Comparison of ENCODE assay signal across 23 cellular contexts in genomic region chr3:134751831-134752230, GRCh38. TPM values are rescaled to one million over a fixed set of nuclear protein-coding genes. Genes with fewer than 3 reads are reported as not detected.
A peak's percentile ranks its signal among the peaks of the same experiment; 100 is the strongest.
DNase-seq lines count a peak whose midpoint lies in the region; ATAC-seq and TF ChIP-seq lines count a peak whose summit lies in the region.
"Had no signal": no experiment of that assay in that cellular context is flagged by ENCODE, and none has a peak within 500 bp of the region (broad histone marks: within the 10 kb centered on the region; RNA-seq: fewer than 3 reads in every experiment).

No MANE protein-coding gene starts in this region.

- in situ Hi-C loops in brain microvascular endothelial cell (cut with HindIII; ENCODE audit: low pct_ligation_motif_present, low sequenced_read_pairs) = no loop called here

- H3K27me3 ChIP-seq in brain microvascular endothelial cell (replicated peaks) = no peaks in the 10 kb centered on the region

- H3K27ac ChIP-seq in brain microvascular endothelial cell = no peak overlapping the region
- H3K27ac ChIP-seq: A549, KMS-11 had no signal

- H3K4me3 ChIP-seq in brain microvascular endothelial cell (ENCODE audit: low read depth, low read length) (no peak overlapping the region), fibroblast of the aortic adventitia (ENCODE audit: low read depth, low read length) (no peak overlapping the region)
- H3K4me3 ChIP-seq: A549, GM23338 had no signal

- no peak for TF ChIP-seq CTCF in brain microvascular endothelial cell (IDR thresholded peaks at IDR 0.05; ENCODE audit: low read depth, low read length, missing control alignments)
- TF ChIP-seq CTCF in fibroblast of the aortic adventitia (IDR thresholded peaks at IDR 0.05; ENCODE audit: insufficient read depth, low read length) = no peak

- no peaks in the 10 kb centered on the region for H3K36me3 ChIP-seq in brain microvascular endothelial cell (replicated peaks)
- H3K36me3 ChIP-seq: BE2C had no signal

- DNase-seq in HT1080 (ENCODE audit: low read depth) (peak; percentile 16), brain microvascular endothelial cell (peak; percentile 14), fibroblast of the aortic adventitia (ENCODE audit: low read depth) (peak; percentile 20), CD1c-positive myeloid dendritic cell (ENCODE audit: extremely low spot score) (no peak), NCI-H510A (lab: John Stamatoyannopoulos, UW) (no peak), NCI-H1092 (lab: John Stamatoyannopoulos, UW) (no peak)
- DNase-seq: BE2C; CD4-positive, CD25-positive, alpha-beta regulatory T cell; DMS79; IMR-90; MV-4-11; NCI-H1436; NCI-H187 treated with DMSO at 0.1 percent for 48 hours; NCI-H2107; NK-92 treated with Interleukin-12 subunit alpha and Interleukin-12 subunit beta, amount 100 ng/mL, for 24 hours; SIG-M5 had no signal

- no peak for ATAC-seq in HG03460 (IDR thresholded peaks at IDR 0.05; ENCODE audit: unreplicated experiment)
- ATAC-seq: A549, GM23338, HCT116, Panc1, SK-N-SH treated with all-trans-retinoic acid at 6 μM for 48 hours had no signal

RNA-seq across cellular contexts. Expression of gene EPHB1, which starts 43.2 kb away (rescaled TPM):
- total RNA-seq in HT1080 (2014; rRNA removed; shearing (Covaris generic)) = 4.4 and 5.3 TPM in 2 replicates
- 1.9 and 2.7 TPM in 2 replicates for polyA plus RNA-seq in HT1080 (2015; cell fraction: cytosol; rRNA removed)
- polyA plus RNA-seq in HT1080 (2015; cell fraction: nucleus; rRNA removed) = 2.7 and 3.2 TPM in 2 replicates
- 1.2 and 3.0 TPM in 2 replicates for total RNA-seq in fibroblast of the aortic adventitia (ENCODE audit: low replicate concordance)

Comparison
In these comparisons a context has a peak if more than half of its experiments do, and no peak if none do; other contexts are left out.
1. DNase-seq: peak in HT1080 (single experiment), brain microvascular endothelial cell (single experiment) and fibroblast of the aortic adventitia (single experiment); none in CD1c-positive myeloid dendritic cell (single experiment), NCI-H510A (single experiment) and NCI-H1092 (single experiment).